ENCODE assay signal across 8 cellular contexts in genomic region chr10:30454744-30455498, GRCh38. TPM values are rescaled to one million over a fixed set of nuclear protein-coding genes. Genes with fewer than 3 reads are reported as not detected.
A peak's percentile ranks its signal among the peaks of the same experiment; 100 is the strongest.
DNase-seq lines count a peak whose midpoint lies in the region; ATAC-seq and TF ChIP-seq lines count a peak whose summit lies in the region.

No MANE protein-coding gene starts in this region.

- DNase-seq in CD4-positive, alpha-beta memory T cell: no peak
- DNase-seq in PC-9 (no peak), fibroblast of pulmonary artery (ENCODE audit: low read depth) (peak; percentile 98), retinal pigment epithelial cell (ENCODE audit: low read depth) (peak; percentile 78)

- H3K36me3 Mint-ChIP-seq in CD4-positive, alpha-beta memory T cell: peaks cover 14 to 17% of the 10 kb centered on the region in 2 donors

- peaks cover 18 to 39% (median 23%) of the 10 kb centered on the region in 4 donors for H3K4me1 Mint-ChIP-seq in CD4-positive, alpha-beta memory T cell

- H3K9me3 Mint-ChIP-seq in CD4-positive, alpha-beta memory T cell: no peaks in the 10 kb centered on the region

- POLR2A ChIA-PET in CD4-positive, alpha-beta memory T cell (lab: Charles Lee; ENCODE audit: partially characterized antibody): interaction anchor here (0.6 to 2.8 kb wide), 10 partner anchors 8 to 74 kb away, joined by 3 to 26 read pairs (median 6); partner anchors contain the start of gene MAP3K8
- POLR2A ChIA-PET in PC-9 (lab: Charles Lee; ENCODE audit: unreplicated experiment): no interaction called here

- no peak for TF ChIP-seq CTCF in PC-9 (conservative IDR thresholded peaks at IDR 0.05)
- no peak for TF ChIP-seq CTCF in fibroblast of pulmonary artery (IDR thresholded peaks at IDR 0.05; ENCODE audit: low read length, missing control alignments)
- TF ChIP-seq CTCF in retinal pigment epithelial cell (conservative IDR thresholded peaks at IDR 0.05; ENCODE audit: low read depth, low read length): no peak

- BruUV-seq in PC-9 (replicated peaks; lab: Mats Ljungman, UMichigan): no TSS peak

- H3K4me3 Mint-ChIP-seq in CD4-positive, alpha-beta memory T cell: peak overlapping the region in 4 of 8 donors; percentile 9 to 81 (median 58)

- H3K27ac Mint-ChIP-seq in CD4-positive, alpha-beta memory T cell: peak overlapping the region in 5 of 7 donors; percentile 38 to 84 (median 65)

- peaks cover 26% of the 10 kb centered on the region for H3K36me3 ChIP-seq in CD4-positive, alpha-beta memory T cell (ENCODE audit: insufficient read depth, low read length)
- 0 out of 2 replicates have a peak, but pooled peaks cover 2% of the 10 kb centered on the region for H3K36me3 ChIP-seq in PC-9 (ENCODE audit: low read depth)

- intact Hi-C loops in CD4-positive, alpha-beta memory T cell (cut with micrococcal nuclease): loop anchor here (5.0 kb wide), 2 partner anchors 37 to 43 kb away; no protein-coding TSS in a partner anchor
- intact Hi-C loops in PC-9 (cut with micrococcal nuclease; ENCODE audit: unreplicated experiment): no loop called here

- H3K9me3 ChIP-seq in CD4-positive, alpha-beta memory T cell (ENCODE audit: control insufficient read depth in 1 of 2, low read length in 2 of 2): no peaks in the 10 kb centered on the region
- no peaks in the 10 kb centered on the region for H3K9me3 ChIP-seq in PC-9 (ENCODE audit: insufficient read depth, low read depth)

- no peak overlapping the region for H2AFZ ChIP-seq in PC-9

- no peaks in the 10 kb centered on the region for H3F3A ChIP-seq in PC-9 (ENCODE audit: insufficient read depth, low read depth)

- CTCF ChIA-PET in CD4-positive, alpha-beta memory T cell (lab: Charles Lee; ENCODE audit: partially characterized antibody): interaction anchor here (0.8 to 1.4 kb wide), 5 partner anchors 30 to 135 kb away, joined by 3 to 4 read pairs (median 4); no protein-coding TSS in a partner anchor
- CTCF ChIA-PET in PC-9 (lab: Charles Lee): no interaction called here

- no peaks in the 10 kb centered on the region for H4K20me1 ChIP-seq in PC-9 (ENCODE audit: insufficient read depth)

- no peak overlapping the region for H3K4me2 ChIP-seq in PC-9

- no peak overlapping the region for H3K27ac ChIP-seq in CD4-positive, alpha-beta memory T cell (ENCODE audit: low read depth, low read length)
- peak overlapping the region; percentile 12; the same call in 1 of the 2 replicates for H3K27ac ChIP-seq in PC-9

- no peak for ATAC-seq in HG02759 (IDR thresholded peaks at IDR 0.05; ENCODE audit: unreplicated experiment)
- ATAC-seq in HG03097 (IDR thresholded peaks at IDR 0.05; ENCODE audit: low FRiP score, unreplicated experiment): no peak
- ATAC-seq in GM19452 (IDR thresholded peaks at IDR 0.05; ENCODE audit: unreplicated experiment): no peak
- no peak for ATAC-seq in HG02884 (IDR thresholded peaks at IDR 0.05; ENCODE audit: unreplicated experiment)

- H3K27me3 ChIP-seq in CD4-positive, alpha-beta memory T cell (ENCODE audit: insufficient read depth, low read length): no peaks in the 10 kb centered on the region
- H3K27me3 ChIP-seq in PC-9 (ENCODE audit: insufficient read depth, low read depth): no peaks in the 10 kb centered on the region

- H3K4me3 ChIP-seq in CD4-positive, alpha-beta memory T cell (ENCODE audit: low read length in 2 of 2): no peak overlapping the region
- H3K4me3 ChIP-seq in PC-9 (no peak overlapping the region), fibroblast of pulmonary artery (replicated peaks; ENCODE audit: low read depth, low read length) (no peak overlapping the region), retinal pigment epithelial cell (ENCODE audit: low read length) (no peak overlapping the region)

- H3K27me3 Mint-ChIP-seq in CD4-positive, alpha-beta memory T cell: no peaks in the 10 kb centered on the region

- H3K9me2 ChIP-seq in PC-9 (ENCODE audit: insufficient read depth): no peaks in the 10 kb centered on the region

- no peaks in the 10 kb centered on the region for H3K79me2 ChIP-seq in PC-9 (ENCODE audit: low read depth)

- H3K4me1 ChIP-seq in CD4-positive, alpha-beta memory T cell (ENCODE audit: insufficient read depth, low read length): peaks cover 42% of the 10 kb centered on the region
- no peaks in the 10 kb centered on the region for H3K4me1 ChIP-seq in PC-9 (replicated peaks; ENCODE audit: insufficient read depth)

RNA-seq across cellular contexts. Expression of gene MAP3K8, which starts 20.9 kb away (rescaled TPM):
- 1 to 10 TPM; 5.5 to 6.5 TPM for total RNA-seq in CD4-positive, alpha-beta memory T cell
- polyA plus RNA-seq in CD4-positive, alpha-beta memory T cell: 1 to 10 TPM; 2.7 to 5.9 TPM
- 14.3 and 16.4 TPM in 2 replicates for total RNA-seq in PC-9 (2021)

Comparison
In these comparisons a context has a peak if more than half of its experiments do, and no peak if none do; other contexts are left out.
1. DNase-seq: peak in fibroblast of pulmonary artery (single experiment) and retinal pigment epithelial cell (single experiment); none in CD4-positive, alpha-beta memory T cell (0 of 5) and PC-9 (0 of 2).